Comparison of ENCODE assay signal across 9 cellular contexts in genomic region chr12:122872815-122873361, GRCh38. TPM values are rescaled to one million over a fixed set of nuclear protein-coding genes. Genes with fewer than 3 reads are reported as not detected.
DNase-seq lines count a peak whose midpoint lies in the region; ATAC-seq, FAIRE-seq and TF ChIP-seq lines count a peak whose summit lies in the region.
"Had no signal": no experiment of that assay in that cellular context is flagged by ENCODE, and none has a peak within 500 bp of the region (broad histone marks: within the 10 kb centered on the region; RNA-seq: fewer than 3 reads in every experiment).

No MANE protein-coding gene starts in this region.

- peaks cover 73% of the 10 kb centered on the region for H3K79me2 ChIP-seq in endothelial cell of umbilical vein (ENCODE audit: control insufficient read depth, insufficient read depth, low read length)

- TF ChIP-seq CTCF in endothelial cell of umbilical vein (IDR thresholded peaks at IDR 0.05; ENCODE audit: extremely low read depth in 1 of 2, insufficient read depth in 1 of 2, low read depth in 1 of 2, low read length in 2 of 2) (no peak), pancreas (IDR thresholded peaks at IDR 0.05) (no peak)

- peaks cover 33% of the 10 kb centered on the region for H3K36me3 ChIP-seq in CD4-positive, alpha-beta memory T cell (ENCODE audit: insufficient read depth, low read length)
- H3K36me3 ChIP-seq in endothelial cell of umbilical vein (ENCODE audit: control insufficient read depth in 2 of 2, extremely low read depth in 1 of 2, insufficient read depth in 2 of 2, low read length in 2 of 2) (peaks cover 11% of the 10 kb centered on the region in 2 experiments), pancreas (peaks cover 0 to 15% (median 0%) of the 10 kb centered on the region in 3 donors)

- peak overlapping the region; percentile 13 to 96 (median 75) for H3K27ac Mint-ChIP-seq in CD4-positive, alpha-beta memory T cell

- H3K4me2 ChIP-seq in endothelial cell of umbilical vein (ENCODE audit: insufficient read depth, low read length): peak overlapping the region; percentile 84

- peak overlapping the region; percentile 89 for H3K9ac ChIP-seq in endothelial cell of umbilical vein (replicated peaks; ENCODE audit: extremely low read depth, insufficient read depth, low read length)

- H3K27ac ChIP-seq in CD4-positive, alpha-beta memory T cell (ENCODE audit: low read depth, low read length): no peak overlapping the region
- H3K27ac ChIP-seq in endothelial cell of umbilical vein (ENCODE audit: insufficient read depth, low read depth, low read length): peak overlapping the region; percentile 92
- peak overlapping the region; percentile 28 to 91 (median 70) for H3K27ac ChIP-seq in pancreas

- CTCF ChIA-PET in CD4-positive, alpha-beta memory T cell (lab: Charles Lee; ENCODE audit: partially characterized antibody): interaction anchor here (1.1 to 4.1 kb wide), 6 partner anchors 11 to 81 kb away, joined by 3 to 36 read pairs (median 17); no protein-coding TSS in a partner anchor
- CTCF ChIA-PET in endothelial cell of umbilical vein (lab: Charles Lee): interaction anchor here (1.0 to 4.0 kb wide), 8 partner anchors 9 to 366 kb away, joined by 3 to 23 read pairs (median 14); no protein-coding TSS in a partner anchor

- H3K36me3 Mint-ChIP-seq in CD4-positive, alpha-beta memory T cell: peaks cover 23 to 32% of the 10 kb centered on the region in 2 donors

- no peaks in the 10 kb centered on the region for H3K9me1 ChIP-seq in endothelial cell of umbilical vein (replicated peaks; ENCODE audit: control insufficient read depth, extremely low read depth, insufficient read depth, low read length)

- H3K4me3 Mint-ChIP-seq in CD4-positive, alpha-beta memory T cell: peak overlapping the region in 5 of 8 donors; percentile 19 to 94 (median 84)

- BruUV-seq in endothelial cell of umbilical vein (replicated peaks; lab: Mats Ljungman, UMichigan): no TSS peak

- H4K20me1 ChIP-seq in endothelial cell of umbilical vein (replicated peaks; ENCODE audit: control insufficient read depth, extremely low read depth, insufficient read depth, low read length): no peaks in the 10 kb centered on the region

- no peak overlapping the region for H2AFZ ChIP-seq in endothelial cell of umbilical vein (ENCODE audit: low read depth, low read length)

- TF ChIP-seq POLR2A in endothelial cell of umbilical vein (IDR thresholded peaks at IDR 0.05; ENCODE audit: low read depth, low read length): no peak

- ATAC-seq in pancreas (peak in 3 of 4 donors; percentile 2 to 6 (median 4)), HG03045 (IDR thresholded peaks at IDR 0.05; ENCODE audit: unreplicated experiment) (no peak)

- H3K9me3 Mint-ChIP-seq in CD4-positive, alpha-beta memory T cell: peaks cover 0 to 2% (median 0%) of the 10 kb centered on the region in 8 donors

- no peaks in the 10 kb centered on the region for H3K9me3 ChIP-seq in CD4-positive, alpha-beta memory T cell (ENCODE audit: control insufficient read depth in 1 of 2, low read length in 2 of 2)
- H3K9me3 ChIP-seq in endothelial cell of umbilical vein (replicated peaks; ENCODE audit: control insufficient read depth, insufficient read depth, low read length) (no peaks in the 10 kb centered on the region), pancreas (no peaks in the 10 kb centered on the region)

- POLR2A ChIA-PET in CD4-positive, alpha-beta memory T cell (lab: Charles Lee; ENCODE audit: partially characterized antibody): interaction anchor here (0.7 to 6.4 kb wide), 9 partner anchors 10 to 108 kb away, joined by 3 to 96 read pairs (median 12); partner anchors contain the start of genes ARL6IP4, OGFOD2 and VPS37B
- POLR2A ChIA-PET in endothelial cell of umbilical vein (lab: Charles Lee): no interaction called here

- peaks cover 77% of the 10 kb centered on the region for H3K4me1 ChIP-seq in CD4-positive, alpha-beta memory T cell (ENCODE audit: insufficient read depth, low read length)
- H3K4me1 ChIP-seq in endothelial cell of umbilical vein (ENCODE audit: control insufficient read depth, extremely low read depth, insufficient read depth, low read length) (peaks cover 32% of the 10 kb centered on the region), pancreas (peaks cover 38 to 64% (median 47%) of the 10 kb centered on the region in 3 donors)

- H3K4me1 Mint-ChIP-seq in CD4-positive, alpha-beta memory T cell: peaks cover 52 to 89% (median 70%) of the 10 kb centered on the region in 4 donors

- intact Hi-C loops in CD4-positive, alpha-beta memory T cell (cut with micrococcal nuclease): loop anchor here (2.0 kb wide), 1 partner anchor 14 kb away; no protein-coding TSS in a partner anchor
- intact Hi-C loops in endothelial cell of umbilical vein (cut with micrococcal nuclease): loop anchor here (1.0 kb wide), 2 partner anchors 15 to 74 kb away; no protein-coding TSS in a partner anchor
- intact Hi-C loops in pancreas (cut with DNase I): no loop called here

- 22 to 32% methylated on average over 12 of the region's 12 CpGs for WGBS in pancreas, 2 donors

- H3K4me3 ChIP-seq in CD4-positive, alpha-beta memory T cell (ENCODE audit: low read length in 2 of 2): no peak overlapping the region
- no peak overlapping the region for H3K4me3 ChIP-seq in endothelial cell of umbilical vein (replicated peaks in 1 of 3; ENCODE audit: insufficient read depth in 1 of 3, low read depth in 1 of 3, low read length in 3 of 3)
- H3K4me3 ChIP-seq in pancreas: no peak overlapping the region

- no peaks in the 10 kb centered on the region for H3K27me3 ChIP-seq in CD4-positive, alpha-beta memory T cell (ENCODE audit: insufficient read depth, low read length)
- H3K27me3 ChIP-seq in endothelial cell of umbilical vein (ENCODE audit: control insufficient read depth in 2 of 2, insufficient read depth in 2 of 2, low read length in 2 of 2) (no peaks in the 10 kb centered on the region), pancreas (no peaks in the 10 kb centered on the region)

- H3K27me3 Mint-ChIP-seq in CD4-positive, alpha-beta memory T cell: no peaks in the 10 kb centered on the region

- FAIRE-seq in endothelial cell of umbilical vein (lab: Jason Lieb, UNC): peak; percentile 50
- no peak for FAIRE-seq in pancreas (lab: Jason Lieb, UNC)

- dilution Hi-C loops in endothelial cell of umbilical vein (cut with MboI; ENCODE audit: extremely low pct_ligation_motif_present, low sequenced_read_pairs): no loop called here

- DNase-seq in CD4-positive, alpha-beta memory T cell: no peak
- peak; percentile 71 for DNase-seq in NCI-H2029 treated with DMSO at 0.1 percent for 48 hours (lab: John Stamatoyannopoulos, UW)
- DNase-seq in endothelial cell of umbilical vein (ENCODE audit: low read depth, low spot score): no peak
- peak in 3 of 6 donors; percentile 20 to 30 (median 29) for DNase-seq in pancreas
- DNase-seq in COLO829 (ENCODE audit: low spot score): no peak
- DNase-seq in GM03348 (ENCODE audit: low spot score): no peak
- no peak for DNase-seq in NOMO-1 (lab: John Stamatoyannopoulos, UW; ENCODE audit: unreplicated experiment in 2 of 2)
- DNase-seq: Kasumi-1 had no signal

TF ChIP-seq in endothelial cell of umbilical vein, 7 proteins besides CTCF, POLR2A, EP300 and RAD21:
- TF ChIP-seq POLR2AphosphoS5 (IDR thresholded peaks at IDR 0.05; ENCODE audit: insufficient read depth, low read depth, low read length): no peak
- TF ChIP-seq GATA2 (IDR thresholded peaks at IDR 0.05; ENCODE audit: insufficient read depth, insufficient read length, low read depth, low read length): no peak
- no peak for TF ChIP-seq MAX (IDR thresholded peaks at IDR 0.05; ENCODE audit: insufficient read depth, insufficient read length)
- no peak for TF ChIP-seq JUN (IDR thresholded peaks at IDR 0.05; ENCODE audit: borderline replicate concordance, insufficient read depth, insufficient read length, low read depth)
- TF ChIP-seq FOS (IDR thresholded peaks at IDR 0.05; ENCODE audit: borderline replicate concordance, insufficient read depth, low read length): no peak
- TF ChIP-seq MYC (IDR thresholded peaks at IDR 0.05; ENCODE audit: low read depth, low read length): no peak
- TF ChIP-seq EZH2 (IDR thresholded peaks at IDR 0.05; ENCODE audit: borderline replicate concordance, low read depth, low read length, severe bottlenecking): no peak

RNA-seq across cellular contexts. Expression of gene VPS37B, which starts 23.0 kb away (rescaled TPM):
- 10 to 100 TPM; 22.8 to 23.7 TPM for total RNA-seq in CD4-positive, alpha-beta memory T cell
- polyA plus RNA-seq in CD4-positive, alpha-beta memory T cell: 10 to 100 TPM; 18.8 to 21.6 TPM
- total RNA-seq in endothelial cell of umbilical vein: 45.9 and 46.4 TPM in 2 replicates
- 39.5 and 43.5 TPM in 2 replicates for polyA plus RNA-seq in endothelial cell of umbilical vein
- 24.8 and 32.2 TPM in 2 replicates for polyA plus RNA-seq in endothelial cell of umbilical vein (2011; cell fraction: cytosol; rRNA removed)
- 39.9 and 42.2 TPM in 2 replicates for polyA plus RNA-seq in endothelial cell of umbilical vein (2011; cell fraction: nucleus; rRNA removed)
- polyA plus RNA-seq in endothelial cell of umbilical vein (2012): 25.4 and 32.1 TPM in 2 replicates
- polyA minus RNA-seq in endothelial cell of umbilical vein: 20.7 and 20.9 TPM in 2 replicates
- 11.0 TPM for polyA minus RNA-seq in endothelial cell of umbilical vein (2011; cell fraction: cytosol; rRNA and poly(A)+ RNA removed)
- 20.9 and 25.1 TPM in 2 replicates for polyA minus RNA-seq in endothelial cell of umbilical vein (2011; cell fraction: nucleus; rRNA and poly(A)+ RNA removed)
- total RNA-seq in pancreas: 10 to 100 TPM; 13.5 to 20.2 (median 17.3) TPM
- 10 to 100 TPM; 27.4 to 30.1 TPM for polyA plus RNA-seq in pancreas

RNA-seq across cellular contexts. Expression of gene HIP1R, which starts 37.6 kb away (rescaled TPM):
- total RNA-seq in CD4-positive, alpha-beta memory T cell: 10 to 100 TPM; 87.7 to 88.3 TPM
- polyA plus RNA-seq in CD4-positive, alpha-beta memory T cell: 10 to 100 TPM in 1 of 2 donors, 1 to 10 TPM in 1; 4.5 to 11.2 TPM
- total RNA-seq in endothelial cell of umbilical vein (122 and 136 TPM in 2 replicates), pancreas (10 to 100 TPM; 41.0 to 96.3 (median 47.9) TPM)
- polyA plus RNA-seq in endothelial cell of umbilical vein (110 and 111 TPM in 2 replicates), pancreas (100 to 1,000 TPM; 158 to 206 TPM)
- polyA plus RNA-seq in endothelial cell of umbilical vein (2011; cell fraction: cytosol; rRNA removed): 44.3 and 60.5 TPM in 2 replicates
- polyA plus RNA-seq in endothelial cell of umbilical vein (2011; cell fraction: nucleus; rRNA removed): 563 and 679 TPM in 2 replicates
- polyA plus RNA-seq in endothelial cell of umbilical vein (2012): 54.9 and 77.2 TPM in 2 replicates
- polyA minus RNA-seq in endothelial cell of umbilical vein: 162 and 203 TPM in 2 replicates
- 11.3 TPM for polyA minus RNA-seq in endothelial cell of umbilical vein (2011; cell fraction: cytosol; rRNA and poly(A)+ RNA removed)
- 132 and 165 TPM in 2 replicates for polyA minus RNA-seq in endothelial cell of umbilical vein (2011; cell fraction: nucleus; rRNA and poly(A)+ RNA removed)

Comparison
In these comparisons a context has a peak if more than half of its experiments do, and no peak if none do; other contexts are left out.
1. intact Hi-C loops: an anchor here in CD4-positive, alpha-beta memory T cell (2.0 kb wide) and endothelial cell of umbilical vein (1.0 kb wide); none called in pancreas.